In genomic region chr4:173827707-173828106, GRCh38 we compare ENCODE assay signal across 21 cellular contexts.
DNase-seq lines count a peak whose midpoint lies in the region; ATAC-seq and TF ChIP-seq lines count a peak whose summit lies in the region.
"Had no signal": no experiment of that assay in that cellular context is flagged by ENCODE, and none has a peak within 500 bp of the region (broad histone marks: within the 10 kb centered on the region; RNA-seq: fewer than 3 reads in every experiment).

No MANE protein-coding gene starts in this region.

- intact Hi-C loops in OCI-LY7 (cut with micrococcal nuclease; ENCODE audit: unreplicated experiment), result no loop called here
- intact Hi-C loops in stomach (cut with DNase I; ENCODE audit: low total_unique reads), result no loop called here

- no peaks in the 10 kb centered on the region for H3K4me1 Mint-ChIP-seq in stimulated activated naive B cell treated with anti-CD40 and anti-IgM and Interleukin-4, amounts not matched to agents 10 μg/mL and 1 μg/mL and 100 μg/mL, for 72 hours
- H3K4me1 Mint-ChIP-seq: activated naive CD8-positive, alpha-beta T cell treated with anti-CD3 and anti-CD28 coated beads for 36 hours; brain had no signal

- H3K27me3 ChIP-seq in mesenchymal stem cell (ENCODE audit: control insufficient read depth in 1 of 2, insufficient read depth in 1 of 2, low read length in 2 of 2) (peaks cover 0 to 4% of the 10 kb centered on the region in 2 experiments), stomach (no peaks in the 10 kb centered on the region)

- TF ChIP-seq CTCF in OCI-LY7 (conservative IDR thresholded peaks at IDR 0.05; ENCODE audit: low read length), result peak; percentile 22; the same call in 1 of the 2 replicates
- no peak for TF ChIP-seq CTCF in stomach (IDR thresholded peaks at IDR 0.05)

- H3K79me1 ChIP-seq in mesenchymal stem cell (replicated peaks; ENCODE audit: low read length, poor library complexity, severe bottlenecking), result no peaks in the 10 kb centered on the region

- no peak overlapping the region for H3K9ac ChIP-seq in mesenchymal stem cell (ENCODE audit: low read length)

- POLR2A ChIA-PET in OCI-LY7 (lab: Charles Lee), result no interaction called here

- no peak overlapping the region for H3K4me3 ChIP-seq in OCI-LY7 (ENCODE audit: low read depth, low read length, poor library complexity, severe bottlenecking)
- H3K4me3 ChIP-seq in mesenchymal stem cell (ENCODE audit: insufficient read depth in 1 of 2, low read depth in 1 of 2, low read length in 2 of 2), result no peak overlapping the region
- H3K4me3 ChIP-seq in stomach, result no peak overlapping the region
- H3K4me3 ChIP-seq: A549 had no signal

- no peak overlapping the region for H4K91ac ChIP-seq in mesenchymal stem cell (ENCODE audit: low read length)

- H2BK120ac ChIP-seq in mesenchymal stem cell (ENCODE audit: low read depth, low read length), result no peak overlapping the region

- no TSS peak for BruUV-seq in OCI-LY7 (replicated peaks; lab: Mats Ljungman, UMichigan)

- no peak overlapping the region for H3K23ac ChIP-seq in mesenchymal stem cell (ENCODE audit: low read length in 2 of 2)

- H2BK12ac ChIP-seq in mesenchymal stem cell (ENCODE audit: low read length in 2 of 2), result no peak overlapping the region

- H3K79me2 ChIP-seq in OCI-LY7 (ENCODE audit: insufficient read depth, low read depth, low read length), result no peaks in the 10 kb centered on the region

- H3K14ac ChIP-seq in mesenchymal stem cell (ENCODE audit: low read length in 2 of 2), result no peak overlapping the region

- H2AK5ac ChIP-seq in mesenchymal stem cell (ENCODE audit: low read length, severe bottlenecking), result no peak overlapping the region

- H3K4ac ChIP-seq in mesenchymal stem cell (ENCODE audit: low read depth in 1 of 2, low read length in 2 of 2), result no peak overlapping the region

- H4K8ac ChIP-seq in mesenchymal stem cell (ENCODE audit: low read length), result no peak overlapping the region

- H3K27ac ChIP-seq in OCI-LY7 (ENCODE audit: low read depth, low read length, poor library complexity, severe bottlenecking) (no peak overlapping the region), mesenchymal stem cell (ENCODE audit: low read length, poor library complexity, severe bottlenecking) (no peak overlapping the region), stomach (no peak overlapping the region)
- H3K27ac ChIP-seq: A549, epithelial cell of prostate had no signal

- CTCF ChIA-PET in OCI-LY7 (lab: Charles Lee; ENCODE audit: unreplicated experiment), result no interaction called here

- no peak overlapping the region for H3K27ac Mint-ChIP-seq in stimulated activated naive B cell treated with anti-CD40 and anti-IgM and Interleukin-4, amounts not matched to agents 10 μg/mL and 1 μg/mL and 100 μg/mL, for 72 hours
- H3K27ac Mint-ChIP-seq: activated naive CD8-positive, alpha-beta T cell treated with anti-CD3 and anti-CD28 coated beads for 36 hours; activated T-cell treated with anti-CD3 and anti-CD28 coated beads, Interleukin-2, amount 50 U/mL, for 72 hours; brain; CD4-positive, alpha-beta T cell; dendritic cell treated with granulocyte-macrophage colony-stimulating factor and Interleukin-4, amounts not matched to agents 40 ng/mL and 50 ng/mL, for 4 days; T-helper 2 cell treated with Interferon-gamma antibody and Interleukin-4, amounts not matched to agents 5 μg/mL and 100 μg/mL, for 36 hours had no signal

- no CpG with 5 or more reads among the region's 2 CpGs for WGBS in mesenchymal stem cell
- WGBS in stomach, 5 donors, result 35 to 48% (median 45%) methylated on average over 2 of the region's 2 CpGs

- H3K36me3 ChIP-seq in OCI-LY7 (ENCODE audit: insufficient read depth, low read length), result no peaks in the 10 kb centered on the region
- H3K36me3 ChIP-seq in mesenchymal stem cell (ENCODE audit: control insufficient read depth in 1 of 2, insufficient read depth in 2 of 2, low read depth in 1 of 2, low read length in 2 of 2), result no peaks in the 10 kb centered on the region
- no peaks in the 10 kb centered on the region for H3K36me3 ChIP-seq in stomach

- H3K9me3 Mint-ChIP-seq in stimulated activated naive B cell treated with anti-CD40 and anti-IgM and Interleukin-4, amounts not matched to agents 10 μg/mL and 1 μg/mL and 100 μg/mL, for 72 hours, result peaks cover 0 to 3% of the 10 kb centered on the region in 2 donors
- H3K9me3 Mint-ChIP-seq: activated naive CD8-positive, alpha-beta T cell treated with anti-CD3 and anti-CD28 coated beads for 36 hours; activated T-cell treated with anti-CD3 and anti-CD28 coated beads, Interleukin-2, amount 50 U/mL, for 72 hours; CD4-positive, alpha-beta T cell; dendritic cell treated with granulocyte-macrophage colony-stimulating factor and Interleukin-4, amounts not matched to agents 40 ng/mL and 50 ng/mL, for 4 days; T-helper 2 cell treated with Interferon-gamma antibody and Interleukin-4, amounts not matched to agents 5 μg/mL and 100 μg/mL, for 36 hours had no signal

- no peaks in the 10 kb centered on the region for H3K36me3 Mint-ChIP-seq in stimulated activated naive B cell treated with anti-CD40 and anti-IgM and Interleukin-4, amounts not matched to agents 10 μg/mL and 1 μg/mL and 100 μg/mL, for 72 hours
- H3K36me3 Mint-ChIP-seq: activated naive CD8-positive, alpha-beta T cell treated with anti-CD3 and anti-CD28 coated beads for 36 hours; brain had no signal

- H3K18ac ChIP-seq in mesenchymal stem cell (ENCODE audit: low read depth in 1 of 2, low read length in 2 of 2), result no peak overlapping the region

- H4K20me1 ChIP-seq in OCI-LY7 (ENCODE audit: insufficient read depth, low read length), result no peaks in the 10 kb centered on the region

- no peak overlapping the region for H2BK5ac ChIP-seq in mesenchymal stem cell (ENCODE audit: low read depth, low read length, poor library complexity, severe bottlenecking)

- TF ChIP-seq EP300 in stomach (IDR thresholded peaks at IDR 0.05), result no peak

- H3K9me2 ChIP-seq in OCI-LY7 (ENCODE audit: insufficient read depth, low read length), result no peaks in the 10 kb centered on the region

- H3K9me3 ChIP-seq in OCI-LY7 (ENCODE audit: low read length) (no peaks in the 10 kb centered on the region), mesenchymal stem cell (ENCODE audit: control insufficient read depth, low read length) (no peaks in the 10 kb centered on the region), stomach (no peaks in the 10 kb centered on the region)
- H3K9me3 ChIP-seq: A549 had no signal

- no peaks in the 10 kb centered on the region for H3K4me1 ChIP-seq in OCI-LY7 (ENCODE audit: insufficient read depth, low read length, poor library complexity, severe bottlenecking)
- H3K4me1 ChIP-seq in mesenchymal stem cell (ENCODE audit: control insufficient read depth, insufficient read depth, low read depth, low read length), result no peaks in the 10 kb centered on the region
- no peaks in the 10 kb centered on the region for H3K4me1 ChIP-seq in stomach
- H3K4me1 ChIP-seq: A549 had no signal

- H2AFZ ChIP-seq in OCI-LY7 (ENCODE audit: low read length) (no peak overlapping the region), mesenchymal stem cell (ENCODE audit: low read depth, low read length) (no peak overlapping the region)

- H3K27me3 Mint-ChIP-seq in stimulated activated naive B cell treated with anti-CD40 and anti-IgM and Interleukin-4, amounts not matched to agents 10 μg/mL and 1 μg/mL and 100 μg/mL, for 72 hours, result no peaks in the 10 kb centered on the region

- no peak overlapping the region for H3K4me2 ChIP-seq in OCI-LY7 (ENCODE audit: low read length)
- H3K4me2 ChIP-seq in mesenchymal stem cell (ENCODE audit: low read length, poor library complexity, severe bottlenecking), result no peak overlapping the region
- H3K4me2 ChIP-seq: A549 had no signal

- no peak for ATAC-seq in GM21528 (IDR thresholded peaks at IDR 0.05; ENCODE audit: low FRiP score, unreplicated experiment)
- ATAC-seq in stimulated activated naive B cell treated with anti-CD40 and anti-IgM and Interleukin-4, amounts not matched to agents 10 μg/mL and 1 μg/mL and 100 μg/mL, for 72 hours (replicated peaks), result no peak
- ATAC-seq: A549; activated T-cell treated with anti-CD3 and anti-CD28 coated beads, Interleukin-2, amount 50 U/mL, for 72 hours; right cardiac atrium; stimulated activated naive CD8-positive, alpha-beta T cell treated with anti-CD3 and anti-CD28 coated beads, Interleukin-15, Interleukin-2, amounts not matched to agents 100 U/mL and 50 U/mL, for 24 hours had no signal

- DNase-seq in NCI-H82 (lab: John Stamatoyannopoulos, UW), result peak; percentile 11
- DNase-seq in NCI-H82 treated with DMSO at 0.1 percent for 48 hours (lab: John Stamatoyannopoulos, UW; ENCODE audit: unreplicated experiment), result no peak
- peak; percentile 9 for DNase-seq in HCEC 1CT
- DNase-seq in OCI-LY7 (ENCODE audit: low spot score), result no peak
- DNase-seq in mesenchymal stem cell, result peak; percentile 8
- no peak for DNase-seq in stimulated activated naive B cell treated with anti-CD40 and anti-IgM and Interleukin-4, amounts not matched to agents 10 μg/mL and 1 μg/mL and 100 μg/mL, for 72 hours
- no peak for DNase-seq in stomach
- DNase-seq: activated naive CD8-positive, alpha-beta T cell treated with anti-CD3 and anti-CD28 coated beads for 36 hours; activated T-cell treated with anti-CD3 and anti-CD28 coated beads, Interleukin-2, amount 50 U/mL, for 72 hours; CD4-positive, alpha-beta T cell; DMS79 treated with DMSO at 0.1 percent for 48 hours; NCI-H1436; occipital lobe; right cardiac atrium; stimulated activated naive CD8-positive, alpha-beta T cell treated with anti-CD3 and anti-CD28 coated beads, Interleukin-15, Interleukin-2, amounts not matched to agents 100 U/mL and 50 U/mL, for 24 hours had no signal

- no peak overlapping the region for H2BK15ac ChIP-seq in mesenchymal stem cell (ENCODE audit: low read depth, poor library complexity, severe bottlenecking)

- no peak overlapping the region for H3K4me3 Mint-ChIP-seq in stimulated activated naive B cell treated with anti-CD40 and anti-IgM and Interleukin-4, amounts not matched to agents 10 μg/mL and 1 μg/mL and 100 μg/mL, for 72 hours
- H3K4me3 Mint-ChIP-seq: activated naive CD8-positive, alpha-beta T cell treated with anti-CD3 and anti-CD28 coated beads for 36 hours; activated T-cell treated with anti-CD3 and anti-CD28 coated beads, Interleukin-2, amount 50 U/mL, for 72 hours; brain; CD4-positive, alpha-beta T cell; dendritic cell treated with granulocyte-macrophage colony-stimulating factor and Interleukin-4, amounts not matched to agents 40 ng/mL and 50 ng/mL, for 4 days; T-helper 2 cell treated with Interferon-gamma antibody and Interleukin-4, amounts not matched to agents 5 μg/mL and 100 μg/mL, for 36 hours had no signal

- TF ChIP-seq POLR2A in stomach (IDR thresholded peaks at IDR 0.05), result no peak

Comparison
In these comparisons a context has a peak if more than half of its experiments do, and no peak if none do; other contexts are left out.
1. DNase-seq: peak in NCI-H82 (single experiment), HCEC 1CT (single experiment) and mesenchymal stem cell (single experiment); none in NCI-H82 treated with DMSO at 0.1 percent for 48 hours (single experiment), OCI-LY7 (single experiment), stimulated activated naive B cell treated with anti-CD40 and anti-IgM and Interleukin-4, amounts not matched to agents 10 μg/mL and 1 μg/mL and 100 μg/mL, for 72 hours (single experiment) and stomach (single experiment).